In the genomic region with DNA sequence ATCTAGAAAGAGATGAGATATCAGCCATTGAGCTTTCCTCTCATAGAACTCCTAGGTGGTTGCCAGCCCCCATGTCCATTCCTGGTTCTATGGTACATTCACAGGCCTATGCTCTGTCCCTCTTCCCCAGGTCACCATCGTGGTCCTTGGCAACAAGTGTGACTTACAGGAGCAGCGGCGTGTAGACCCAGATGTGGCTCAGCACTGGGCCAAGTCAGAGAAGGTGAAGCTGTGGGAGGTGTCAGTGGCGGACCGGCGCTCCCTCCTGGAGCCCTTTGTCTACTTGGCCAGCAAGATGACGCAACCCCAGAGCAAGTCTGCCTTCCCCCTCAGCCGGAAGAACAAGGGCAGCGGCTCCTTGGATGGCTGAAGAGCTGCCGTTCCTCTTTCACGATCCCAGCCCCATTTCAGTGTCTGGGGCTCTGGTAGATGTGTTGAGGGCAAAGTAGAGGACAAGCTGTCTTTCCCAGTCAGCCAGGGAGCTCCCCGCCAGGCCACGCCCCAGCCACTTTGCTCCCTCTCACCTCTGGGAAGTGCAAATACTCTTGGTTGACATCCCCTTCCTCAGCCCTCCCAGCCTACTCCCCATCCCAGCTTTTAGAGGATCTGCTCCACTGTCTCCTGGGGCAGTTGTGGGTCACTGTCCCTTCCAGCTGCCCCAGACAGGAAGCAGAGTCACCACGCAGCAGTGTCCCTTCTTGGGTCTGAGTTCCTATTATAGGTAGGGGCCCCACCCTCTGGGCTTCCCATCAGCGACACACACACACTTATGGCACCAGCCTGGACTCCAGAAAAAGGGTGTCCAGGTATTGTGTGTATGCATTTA, we compare ENCODE assay signal across 11 cellular contexts. TPM values are rescaled to one million over a fixed set of nuclear protein-coding genes. Genes with fewer than 3 reads are reported as not detected.
A peak's percentile ranks its signal among the peaks of the same experiment; 100 is the strongest.
DNase-seq lines count a peak whose midpoint lies in the region; ATAC-seq and TF ChIP-seq lines count a peak whose summit lies in the region.
"Had no signal": no experiment of that assay in that cellular context is flagged by ENCODE, and none has a peak within 500 bp of the region (broad histone marks: within the 10 kb centered on the region; RNA-seq: fewer than 3 reads in every experiment).

No MANE protein-coding gene starts in this region.

- H3K27me3 Mint-ChIP-seq in activated CD4-positive, alpha-beta T cell treated with anti-CD3 and anti-CD28 coated beads, Interleukin-2, amount 10 ng/mL, durations not matched to agents 24 days and 14 days, result no peaks in the 10 kb centered on the region
- H3K27me3 Mint-ChIP-seq: CD4-positive, CD25-positive, alpha-beta regulatory T cell had no signal

- peaks cover 33% of the 10 kb centered on the region in 2 donors for H3K4me1 ChIP-seq in duodenal mucosa (ENCODE audit: control insufficient read depth in 1 of 2, insufficient read depth in 2 of 2, low read length in 2 of 2)

- H3K9ac ChIP-seq in duodenal mucosa (ENCODE audit: low read depth in 1 of 2, low read length in 2 of 2), result no peak overlapping the region

- no peak overlapping the region for H3K4me3 Mint-ChIP-seq in activated CD4-positive, alpha-beta T cell treated with anti-CD3 and anti-CD28 coated beads, Interleukin-2, amount 10 ng/mL, durations not matched to agents 24 days and 14 days

- POLR2A ChIA-PET in AG04450 (lab: Yijun Ruan, JAX), result interaction anchor here (0.6 to 0.7 kb wide), 2 partner anchors 94 to 123 kb away, joined by 5 to 6 read pairs; no protein-coding TSS in a partner anchor

- CTCF ChIA-PET in AG04450 (lab: Charles Lee), result interaction anchor here (0.6 to 1.5 kb wide), 6 partner anchors 28 to 260 kb away, joined by 3 to 5 read pairs (median 4); partner anchors contain the start of gene DHX58

- H3K27ac ChIP-seq in AG04450 (ENCODE audit: low read depth, low read length) (peak overlapping the region; percentile 85), duodenal mucosa (ENCODE audit: low read depth, low read length) (peak overlapping the region; percentile 47)
- H3K27ac ChIP-seq: ovary had no signal

- peaks cover 5 to 23% of the 10 kb centered on the region in 2 donors for H3K36me3 ChIP-seq in duodenal mucosa (ENCODE audit: control insufficient read depth in 1 of 2, insufficient read depth in 2 of 2, low read length in 2 of 2)
- H3K36me3 ChIP-seq: ovary had no signal

- H3K4me1 Mint-ChIP-seq in activated CD4-positive, alpha-beta T cell treated with anti-CD3 and anti-CD28 coated beads, Interleukin-2, amount 10 ng/mL, durations not matched to agents 24 days and 14 days, result peaks cover 27% of the 10 kb centered on the region

- intact Hi-C loops in activated CD4-positive, alpha-beta T cell treated with anti-CD3 and anti-CD28 coated beads, Interleukin-2, amount 10 ng/mL, durations not matched to agents 24 days and 14 days (cut with micrococcal nuclease), result no loop called here

- H3K9me3 Mint-ChIP-seq in activated CD4-positive, alpha-beta T cell treated with anti-CD3 and anti-CD28 coated beads, Interleukin-2, amount 10 ng/mL, durations not matched to agents 24 days and 14 days, result peaks cover 4% of the 10 kb centered on the region
- H3K9me3 Mint-ChIP-seq: CD4-positive, CD25-positive, alpha-beta regulatory T cell had no signal

- H3K36me3 Mint-ChIP-seq in activated CD4-positive, alpha-beta T cell treated with anti-CD3 and anti-CD28 coated beads, Interleukin-2, amount 10 ng/mL, durations not matched to agents 24 days and 14 days (ENCODE audit: low read depth), result peaks cover 23% of the 10 kb centered on the region

- no peak overlapping the region for H3K27ac Mint-ChIP-seq in activated CD4-positive, alpha-beta T cell treated with anti-CD3 and anti-CD28 coated beads, Interleukin-2, amount 10 ng/mL, durations not matched to agents 24 days and 14 days

- H3K4me3 ChIP-seq in AG04450 (ENCODE audit: low read depth, low read length) (no peak overlapping the region), duodenal mucosa (ENCODE audit: low read depth in 1 of 2, low read length in 2 of 2) (no peak overlapping the region)
- H3K4me3 ChIP-seq: ovary had no signal

- TF ChIP-seq CTCF in AG04450 (IDR thresholded peaks at IDR 0.05; ENCODE audit: low read depth, low read length), result no peak

- H3K9me3 ChIP-seq in AG04450 (ENCODE audit: control insufficient read depth, insufficient read depth, low read length) (no peaks in the 10 kb centered on the region), duodenal mucosa (ENCODE audit: control insufficient read depth in 1 of 2, low read length in 2 of 2) (no peaks in the 10 kb centered on the region)
- H3K9me3 ChIP-seq: ovary had no signal

- peaks cover 2% of the 10 kb centered on the region for H3K27me3 ChIP-seq in AG04450 (ENCODE audit: control insufficient read depth, insufficient read depth, low read length)
- H3K27me3 ChIP-seq in duodenal mucosa (ENCODE audit: control insufficient read depth in 1 of 2, insufficient read depth in 2 of 2, low read length in 2 of 2), result no peaks in the 10 kb centered on the region
- H3K27me3 ChIP-seq: ovary had no signal

- DNase-seq in AG04450 (ENCODE audit: low read depth, low spot score) (no peak), NCI-H460 (ENCODE audit: extremely low read depth, low read depth) (peak; percentile 61), mucosa of gallbladder (ENCODE audit: low spot score) (peak; percentile 28), islet precursor cell (no peak), HPDE6-E6E7 (ENCODE audit: extremely low spot score) (no peak)
- no peak for DNase-seq in activated CD4-positive, alpha-beta T cell treated with anti-CD3 and anti-CD28 coated beads, Interleukin-2, amount 10 ng/mL, durations not matched to agents 24 days and 14 days
- DNase-seq: CD4-positive, CD25-positive, alpha-beta regulatory T cell; NCI-H345 had no signal

- ATAC-seq in SK-N-SH treated with all-trans-retinoic acid at 6 μM for 48 hours, result no peak

TF ChIP-seq in SK-N-SH treated with all-trans-retinoic acid at 6 μM for 48 hours, 23 proteins besides CTCF, POLR2A, EP300 and RAD21 (continues in another document):
- TF ChIP-seq TOX (CRISPR knock-in tag; IDR thresholded peaks at IDR 0.05; ENCODE audit: borderline replicate concordance), result no peak
- no peak for TF ChIP-seq OSR1 (CRISPR knock-in tag; IDR thresholded peaks at IDR 0.05)
- no peak for TF ChIP-seq CSRNP3 (CRISPR knock-in tag; IDR thresholded peaks at IDR 0.05)
- TF ChIP-seq ZNF565 (CRISPR knock-in tag; conservative IDR thresholded peaks at IDR 0.05; ENCODE audit: low read depth), result no peak
- no peak for TF ChIP-seq ARNTL (CRISPR knock-in tag; IDR thresholded peaks at IDR 0.05; ENCODE audit: borderline replicate concordance, low read depth)

RNA-seq across cellular contexts. Expression of gene NKIRAS2, which starts 3.8 kb away (rescaled TPM):
- polyA plus RNA-seq in AG04450 (2011; rRNA removed), result 46.5 and 51.3 TPM in 2 replicates
- polyA minus RNA-seq in AG04450 (2011; rRNA and poly(A)+ RNA removed), result 28.8 and 37.3 TPM in 2 replicates
- total RNA-seq in NCI-H460 (2014; rRNA removed; shearing (Covaris generic)), result 53.1 and 60.9 TPM in 2 replicates
- polyA plus RNA-seq in NCI-H460 (2014; cell fraction: nucleus; rRNA removed), result 36.4 and 41.8 TPM in 2 replicates
- total RNA-seq in mucosa of gallbladder, result 31.1 TPM
- total RNA-seq in activated CD4-positive, alpha-beta T cell treated with anti-CD3 and anti-CD28 coated beads, Interleukin-2, amount 10 ng/mL, durations not matched to agents 24 days and 14 days, result 29.5 and 30.3 TPM in 2 replicates

RNA-seq across cellular contexts. Expression of gene DNAJC7, which starts 6.5 kb away (rescaled TPM):
- polyA plus RNA-seq in AG04450 (2011; rRNA removed), result 62.0 and 66.4 TPM in 2 replicates
- polyA minus RNA-seq in AG04450 (2011; rRNA and poly(A)+ RNA removed), result 46.4 and 57.9 TPM in 2 replicates
- 107 and 109 TPM in 2 replicates for total RNA-seq in NCI-H460 (2014; rRNA removed; shearing (Covaris generic))
- polyA plus RNA-seq in NCI-H460 (2014; cell fraction: nucleus; rRNA removed), result 48.8 and 70.6 TPM in 2 replicates
- total RNA-seq in mucosa of gallbladder, result 69.8 TPM
- total RNA-seq in activated CD4-positive, alpha-beta T cell treated with anti-CD3 and anti-CD28 coated beads, Interleukin-2, amount 10 ng/mL, durations not matched to agents 24 days and 14 days, result 121 and 128 TPM in 2 replicates

RNA-seq across cellular contexts. Expression of gene C17orf113, which starts 26.7 kb away (rescaled TPM):
- polyA plus RNA-seq in AG04450 (2011; rRNA removed), result 0.07 and 0.09 TPM in 2 replicates
- polyA minus RNA-seq in AG04450 (2011; rRNA and poly(A)+ RNA removed), result 0.09 and 0.14 TPM in 2 replicates
- total RNA-seq in NCI-H460 (2014; rRNA removed; shearing (Covaris generic)), result 1.2 and 1.5 TPM in 2 replicates
- polyA plus RNA-seq in NCI-H460 (2014; cell fraction: nucleus; rRNA removed), result 1.4 and 1.8 TPM in 2 replicates
- total RNA-seq in mucosa of gallbladder, result 1.6 TPM
- 0.05 and 0.07 TPM in 2 replicates for total RNA-seq in activated CD4-positive, alpha-beta T cell treated with anti-CD3 and anti-CD28 coated beads, Interleukin-2, amount 10 ng/mL, durations not matched to agents 24 days and 14 days

RNA-seq across cellular contexts. Expression of gene CNP, which starts 57.1 kb away (rescaled TPM):
- 53.0 and 85.7 TPM in 2 replicates for polyA plus RNA-seq in AG04450 (2011; rRNA removed)
- polyA minus RNA-seq in AG04450 (2011; rRNA and poly(A)+ RNA removed), result 126 and 219 TPM in 2 replicates
- 26.4 and 35.2 TPM in 2 replicates for total RNA-seq in NCI-H460 (2014; rRNA removed; shearing (Covaris generic))
- 41.4 and 52.4 TPM in 2 replicates for polyA plus RNA-seq in NCI-H460 (2014; cell fraction: nucleus; rRNA removed)
- 65.9 TPM for total RNA-seq in mucosa of gallbladder
- total RNA-seq in activated CD4-positive, alpha-beta T cell treated with anti-CD3 and anti-CD28 coated beads, Interleukin-2, amount 10 ng/mL, durations not matched to agents 24 days and 14 days, result 81.6 and 84.1 TPM in 2 replicates

Comparison
In these comparisons a context has a peak if more than half of its experiments do, and no peak if none do; other contexts are left out.
1. DNase-seq: peak in NCI-H460 (single experiment) and mucosa of gallbladder (single experiment); none in AG04450 (single experiment), islet precursor cell (single experiment), HPDE6-E6E7 (single experiment) and activated CD4-positive, alpha-beta T cell treated with anti-CD3 and anti-CD28 coated beads, Interleukin-2, amount 10 ng/mL, durations not matched to agents 24 days and 14 days (single experiment).